ENCODE assay signal across 8 cellular contexts in genomic region chrX:13087322-13088154, GRCh38. TPM values are rescaled to one million over a fixed set of nuclear protein-coding genes. Genes with fewer than 3 reads are reported as not detected.
A peak's percentile ranks its signal among the peaks of the same experiment; 100 is the strongest.
DNase-seq lines count a peak whose midpoint lies in the region; ATAC-seq and TF ChIP-seq lines count a peak whose summit lies in the region.

No MANE protein-coding gene starts in this region.

- H3K27me3 ChIP-seq in BE2C = no peaks in the 10 kb centered on the region
- H3K27me3 ChIP-seq in Caco-2 (replicated peaks; ENCODE audit: control insufficient read depth, insufficient read depth, low read length) = no peaks in the 10 kb centered on the region

- TF ChIP-seq POLR2A in GM18505 (IDR thresholded peaks at IDR 0.05; ENCODE audit: borderline replicate concordance, extremely low read depth, insufficient read depth, insufficient read length) = peak; percentile 50

- ATAC-seq in GM18505 (IDR thresholded peaks at IDR 0.05; ENCODE audit: unreplicated experiment) (peak; percentile 68), HG02759 (IDR thresholded peaks at IDR 0.05; ENCODE audit: unreplicated experiment) (peak; percentile 62)
- peak; percentile 75 for ATAC-seq in activated T-helper 17 cell treated with anti-CD3 and anti-CD28 coated beads, Interleukin-2, amount 50 U/mL, for 72 hours (replicated peaks)

- peak overlapping the region; percentile 88 for H3K4me3 Mint-ChIP-seq in activated T-helper 17 cell treated with anti-CD3 and anti-CD28 coated beads, Interleukin-2, amount 50 U/mL, for 72 hours
- H3K4me3 Mint-ChIP-seq in Caco-2 (ENCODE audit: unreplicated experiment) = no peak overlapping the region

- BruUV-seq in Caco-2 (replicated peaks; lab: Mats Ljungman, UMichigan) = no TSS peak

- DNase-seq in NOMO-1 treated with dmso at 0.1 percent for 144 hours (lab: John Stamatoyannopoulos, UW; ENCODE audit: unreplicated experiment) (peak; percentile 87), mucosa of gallbladder (ENCODE audit: low spot score) (peak; percentile 32), posterior cingulate gyrus (no peak), BE2C (no peak), Caco-2 (no peak)

- H3K9me3 ChIP-seq in BE2C = no peaks in the 10 kb centered on the region
- no peaks in the 10 kb centered on the region for H3K9me3 ChIP-seq in Caco-2

- H3K9me3 Mint-ChIP-seq in activated T-helper 17 cell treated with anti-CD3 and anti-CD28 coated beads, Interleukin-2, amount 50 U/mL, for 72 hours = no peaks in the 10 kb centered on the region
- no peaks in the 10 kb centered on the region for H3K9me3 Mint-ChIP-seq in Caco-2 (ENCODE audit: unreplicated experiment)

- H3K4me1 ChIP-seq in BE2C (no peaks in the 10 kb centered on the region), Caco-2 (no peaks in the 10 kb centered on the region)

- no peaks in the 10 kb centered on the region for H3K27me3 Mint-ChIP-seq in activated T-helper 17 cell treated with anti-CD3 and anti-CD28 coated beads, Interleukin-2, amount 50 U/mL, for 72 hours
- no peaks in the 10 kb centered on the region for H3K27me3 Mint-ChIP-seq in Caco-2 (ENCODE audit: insufficient read depth, unreplicated experiment)

- CTCF ChIA-PET in Caco-2 (lab: Charles Lee) = no interaction called here

- POLR2A ChIA-PET in Caco-2 (lab: Charles Lee) = no interaction called here

- no peak overlapping the region for H3K4me3 ChIP-seq in BE2C (ENCODE audit: low read depth, low read length)
- no peak overlapping the region for H3K4me3 ChIP-seq in Caco-2 (ENCODE audit: low read depth, low read length)

- intact Hi-C loops in posterior cingulate gyrus (cut with DNase I) (no loop called here), Caco-2 (cut with micrococcal nuclease; ENCODE audit: unreplicated experiment) (no loop called here)

- H3K36me3 ChIP-seq in BE2C (no peaks in the 10 kb centered on the region), Caco-2 (ENCODE audit: control insufficient read depth, insufficient read depth, low read length) (no peaks in the 10 kb centered on the region)

- H3K4me1 Mint-ChIP-seq in activated T-helper 17 cell treated with anti-CD3 and anti-CD28 coated beads, Interleukin-2, amount 50 U/mL, for 72 hours = peaks cover 12% of the 10 kb centered on the region
- no peaks in the 10 kb centered on the region for H3K4me1 Mint-ChIP-seq in Caco-2 (ENCODE audit: low read depth, unreplicated experiment)

- H3K27ac Mint-ChIP-seq in activated T-helper 17 cell treated with anti-CD3 and anti-CD28 coated beads, Interleukin-2, amount 50 U/mL, for 72 hours = peak overlapping the region; percentile 99
- H3K27ac Mint-ChIP-seq in Caco-2 (ENCODE audit: unreplicated experiment) = no peak overlapping the region

- TF ChIP-seq CTCF in BE2C (IDR thresholded peaks at IDR 0.05; ENCODE audit: low read depth, low read length) (no peak), Caco-2 (IDR thresholded peaks at IDR 0.05; ENCODE audit: insufficient read depth in 1 of 2, low read depth in 1 of 2, low read length in 1 of 2, severe bottlenecking in 1 of 2, unreplicated experiment in 1 of 2) (no peak)

- peaks cover 21% of the 10 kb centered on the region for H3K36me3 Mint-ChIP-seq in activated T-helper 17 cell treated with anti-CD3 and anti-CD28 coated beads, Interleukin-2, amount 50 U/mL, for 72 hours (ENCODE audit: low read depth)
- H3K36me3 Mint-ChIP-seq in Caco-2 (ENCODE audit: insufficient read depth, unreplicated experiment) = no peaks in the 10 kb centered on the region

RNA-seq across cellular contexts. Expression of gene FAM9C, which starts 43.1 kb away (rescaled TPM):
- under 1 TPM in 1 of 2 donors, not detected in 1; 0.21 TPM for total RNA-seq in activated T-helper 17 cell treated with anti-CD3 and anti-CD28 coated beads, Interleukin-2, amount 50 U/mL, for 72 hours
- total RNA-seq in mucosa of gallbladder (not detected), Caco-2 (2022) (not detected in 2 replicates)
- not detected for polyA plus RNA-seq in BE2C (2012; ENCODE audit: insufficient read depth, insufficient read length, low read depth)

Comparison
In these comparisons a context has a peak if more than half of its experiments do, and no peak if none do; other contexts are left out.
1. DNase-seq: peak in NOMO-1 treated with dmso at 0.1 percent for 144 hours (single experiment) and mucosa of gallbladder (single experiment); none in posterior cingulate gyrus (0 of 10), BE2C (single experiment) and Caco-2 (0 of 2).
2. Peak in every context shown above with its lines, with median percentiles within 50 percentile points of each other: ATAC-seq.